9 cellular contexts compared by ENCODE assay signal in genomic region chr15:89361451-89362202, GRCh38. TPM values are rescaled to one million over a fixed set of nuclear protein-coding genes. Genes with fewer than 3 reads are reported as not detected.
DNase-seq lines count a peak whose midpoint lies in the region; ATAC-seq, FAIRE-seq and TF ChIP-seq lines count a peak whose summit lies in the region.
"Had no signal": no experiment of that assay in that cellular context is flagged by ENCODE, and none has a peak within 500 bp of the region (broad histone marks: within the 10 kb centered on the region; RNA-seq: fewer than 3 reads in every experiment).

No MANE protein-coding gene starts in this region.

- peak; percentile 59 to 82 (median 63) for DNase-seq in heart left ventricle
- DNase-seq in right atrium auricular region (ENCODE audit: low spot score), result no peak
- DNase-seq in RPMI8226, result peak; percentile 81
- DNase-seq in activated effector memory CD4-positive, alpha-beta T cell treated with Interleukin-2 at 50 U/mL for 16 hours, result peak; percentile 35
- DNase-seq in frontal cortex (ENCODE audit: low spot score in 2 of 2), result peak; percentile 77 to 85
- peak; percentile 86 for DNase-seq in retina

- intact Hi-C loops in heart left ventricle (cut with DNase I), result loop anchor here in 3 of 10 donors (2.0 to 10.0 kb wide), 4 partner anchors 56 to 193 kb away; no protein-coding TSS in a partner anchor

- H3K9me3 ChIP-seq in heart left ventricle (no peaks in the 10 kb centered on the region), right atrium auricular region (no peaks in the 10 kb centered on the region)

- no peaks in the 10 kb centered on the region for H3K36me3 ChIP-seq in heart left ventricle
- H3K36me3 ChIP-seq in right atrium auricular region, result no peaks in the 10 kb centered on the region

- H3K27me3 ChIP-seq in heart left ventricle (peaks cover 60 to 100% (median 96%) of the 10 kb centered on the region in 9 donors), right atrium auricular region (peaks cover 33 to 57% of the 10 kb centered on the region in 2 donors)

- no peak for FAIRE-seq in frontal cortex (lab: Jason Lieb, UNC)

- ATAC-seq in heart left ventricle, result peak in 3 of 4 donors; percentile 69 to 77 (median 71)
- no peak for ATAC-seq in HG02884 (IDR thresholded peaks at IDR 0.05; ENCODE audit: unreplicated experiment)
- no peak for ATAC-seq in GM21717 (IDR thresholded peaks at IDR 0.05; ENCODE audit: unreplicated experiment)

- H3K27ac ChIP-seq in heart left ventricle (no peak overlapping the region), right atrium auricular region (no peak overlapping the region)
- H3K27ac ChIP-seq: epithelial cell of prostate had no signal

- 9 to 22% (median 9%) methylated on average over 16 to 41 of the region's 41 CpGs for WGBS in heart left ventricle, 4 donors

- TF ChIP-seq POLR2A in heart left ventricle (IDR thresholded peaks at IDR 0.05), result no peak

- TF ChIP-seq CTCF in heart left ventricle (IDR thresholded peaks at IDR 0.05) (no peak), right atrium auricular region (IDR thresholded peaks at IDR 0.05) (no peak)

- H3K4me1 ChIP-seq in heart left ventricle, result peaks cover 0 to 39% (median 8%) of the 10 kb centered on the region in 12 donors
- H3K4me1 ChIP-seq in right atrium auricular region, result peaks cover 0 to 29% of the 10 kb centered on the region in 2 donors

- H3K4me3 ChIP-seq in heart left ventricle, result peak overlapping the region in 2 of 12 donors; percentile 10 to 17
- H3K4me3 ChIP-seq in right atrium auricular region, result no peak overlapping the region

RNA-seq across cellular contexts. Expression of gene POLG, which starts 27.0 kb away (rescaled TPM):
- 10 to 100 TPM; 32.1 to 79.8 (median 38.4) TPM for total RNA-seq in heart left ventricle
- 10 to 100 TPM; 32.6 to 51.5 TPM for polyA plus RNA-seq in heart left ventricle
- total RNA-seq in right atrium auricular region, result 10 to 100 TPM; 36.0 to 37.9 TPM
- total RNA-seq in frontal cortex, result 39.1 TPM

Comparison
In these comparisons a context has a peak if more than half of its experiments do, and no peak if none do; other contexts are left out.
1. ATAC-seq: peak in heart left ventricle (3 of 4); none in HG02884 (single experiment) and GM21717 (single experiment).